ENCODE assay signal across 8 cellular contexts in genomic region chr11:115503083-115503885, GRCh38. TPM values are rescaled to one million over a fixed set of nuclear protein-coding genes. Genes with fewer than 3 reads are reported as not detected.
DNase-seq lines count a peak whose midpoint lies in the region; ATAC-seq and TF ChIP-seq lines count a peak whose summit lies in the region.

No MANE protein-coding gene starts in this region.

- H3K4me1 ChIP-seq in Caco-2: peaks cover 37% of the 10 kb centered on the region

- no peaks in the 10 kb centered on the region for H3K27me3 Mint-ChIP-seq in Caco-2 (ENCODE audit: insufficient read depth, unreplicated experiment)
- H3K27me3 Mint-ChIP-seq in progenitor cell of endocrine pancreas: peaks cover 12% of the 10 kb centered on the region

- BruUV-seq in Caco-2 (replicated peaks; lab: Mats Ljungman, UMichigan): no TSS peak

- no peaks in the 10 kb centered on the region for H3K9me3 Mint-ChIP-seq in Caco-2 (ENCODE audit: unreplicated experiment)
- no peaks in the 10 kb centered on the region for H3K9me3 Mint-ChIP-seq in progenitor cell of endocrine pancreas (ENCODE audit: low read depth)

- H3K4me3 ChIP-seq in Caco-2 (ENCODE audit: low read depth, low read length): peak overlapping the region; percentile 76

- POLR2A ChIA-PET in Caco-2 (lab: Charles Lee): no interaction called here

- TF ChIP-seq CTCF in Caco-2 (IDR thresholded peaks at IDR 0.05; ENCODE audit: insufficient read depth in 1 of 2, low read depth in 1 of 2, low read length in 1 of 2, severe bottlenecking in 1 of 2, unreplicated experiment in 1 of 2) (peak; percentile 24 to 53), progenitor cell of endocrine pancreas (IDR thresholded peaks at IDR 0.05; ENCODE audit: unreplicated experiment) (peak; percentile 15)

- CTCF ChIA-PET in Caco-2 (lab: Charles Lee): interaction anchor here (0.6 to 2.1 kb wide), 9 partner anchors 14 to 204 kb away, joined by 3 to 26 read pairs (median 3); no protein-coding TSS in a partner anchor

- no peaks in the 10 kb centered on the region for H3K36me3 ChIP-seq in Caco-2 (ENCODE audit: control insufficient read depth, insufficient read depth, low read length)

- DNase-seq in Caco-2 (peak; percentile 81 to 84), NOMO-1 treated with DMSO at 0.1 percent for 48 hours (lab: John Stamatoyannopoulos, UW; ENCODE audit: unreplicated experiment) (peak; percentile 77), anterior cingulate cortex (lab: John Stamatoyannopoulos, UW) (peak in 57 of 58 donors; percentile 43 to 91 (median 78)), hippocampal formation (lab: John Stamatoyannopoulos, UW) (peak; percentile 84 to 90), progenitor cell of endocrine pancreas (ENCODE audit: low spot score, unreplicated experiment) (peak; percentile 26)

- H3K27ac Mint-ChIP-seq in Caco-2 (ENCODE audit: unreplicated experiment) (peak overlapping the region; percentile 90), progenitor cell of endocrine pancreas (peak overlapping the region; percentile 56)

- H3K4me3 Mint-ChIP-seq in Caco-2 (ENCODE audit: unreplicated experiment) (no peak overlapping the region), progenitor cell of endocrine pancreas (ENCODE audit: low read depth) (no peak overlapping the region)

- H3K9me3 ChIP-seq in Caco-2: no peaks in the 10 kb centered on the region

- intact Hi-C loops in Caco-2 (cut with micrococcal nuclease; ENCODE audit: unreplicated experiment): loop anchor here (5.0 to 10.0 kb wide), 4 partner anchors 172 to 772 kb away; no protein-coding TSS in a partner anchor

- H3K36me3 Mint-ChIP-seq in Caco-2 (ENCODE audit: insufficient read depth, unreplicated experiment) (peaks cover 23% of the 10 kb centered on the region), progenitor cell of endocrine pancreas (ENCODE audit: insufficient read depth) (no peaks in the 10 kb centered on the region)

- H3K4me1 Mint-ChIP-seq in Caco-2 (ENCODE audit: low read depth, unreplicated experiment) (peaks cover 7% of the 10 kb centered on the region), progenitor cell of endocrine pancreas (ENCODE audit: low read depth) (peaks cover 14% of the 10 kb centered on the region)

- ATAC-seq in HG03280 (IDR thresholded peaks at IDR 0.05; ENCODE audit: unreplicated experiment) (peak; percentile 33), HG02981 (IDR thresholded peaks at IDR 0.05; ENCODE audit: unreplicated experiment) (no peak), HG02938 (IDR thresholded peaks at IDR 0.05; ENCODE audit: unreplicated experiment) (no peak)

- H3K27me3 ChIP-seq in Caco-2 (replicated peaks; ENCODE audit: control insufficient read depth, insufficient read depth, low read length): no peaks in the 10 kb centered on the region; the same call in 1 of the 2 replicates

RNA-seq across cellular contexts. Expression of gene CADM1, which starts 0.9 kb away (rescaled TPM):
- total RNA-seq in Caco-2 (2022) (440 and 534 TPM in 2 replicates), progenitor cell of endocrine pancreas (147 and 154 TPM in 2 replicates)

Comparison
In these comparisons a context has a peak if more than half of its experiments do, and no peak if none do; other contexts are left out.
1. DNase-seq: peak in every context shown above with its lines; median percentile 87 in hippocampal formation; 82 in Caco-2; 78 in anterior cingulate cortex; 77 in NOMO-1 treated with DMSO at 0.1 percent for 48 hours; 26 in progenitor cell of endocrine pancreas.